In genomic region chr9:124659099-124659659, GRCh38 we compare ENCODE assay signal across 8 cellular contexts.
A peak's percentile ranks its signal among the peaks of the same experiment; 100 is the strongest.
DNase-seq lines count a peak whose midpoint lies in the region; ATAC-seq and TF ChIP-seq lines count a peak whose summit lies in the region.

No MANE protein-coding gene starts in this region.

- H3K36me3 ChIP-seq in GM06990 (ENCODE audit: control insufficient read depth, insufficient read depth, low read length) = no peaks in the 10 kb centered on the region
- no peaks in the 10 kb centered on the region for H3K36me3 ChIP-seq in duodenal mucosa (ENCODE audit: control insufficient read depth in 1 of 2, insufficient read depth in 2 of 2, low read length in 2 of 2)
- no peaks in the 10 kb centered on the region for H3K36me3 ChIP-seq in right lobe of liver

- no peaks in the 10 kb centered on the region for H3K9me3 ChIP-seq in duodenal mucosa (ENCODE audit: control insufficient read depth in 1 of 2, low read length in 2 of 2)
- no peaks in the 10 kb centered on the region for H3K9me3 ChIP-seq in right lobe of liver

- peak overlapping the region; percentile 58 to 65 for H3K9ac ChIP-seq in duodenal mucosa (ENCODE audit: low read depth in 1 of 2, low read length in 2 of 2)

- DNase-seq in GM06990 (ENCODE audit: extremely low read depth, insufficient read length) (peak; percentile 82), NCI-H2171 treated with DMSO at 0.1 percent for 48 hours (lab: John Stamatoyannopoulos, UW) (peak; percentile 73), right lobe of liver (peak; percentile 88 to 94 (median 93))
- peak; percentile 54 for DNase-seq in activated CD4-positive, alpha-beta T cell treated with anti-CD3 and anti-CD28 coated beads for 48 hours
- DNase-seq in stimulated activated CD4-positive, alpha-beta T cell treated with anti-CD3 and anti-CD28 coated beads, Interleukin-4, amount 100 ng/mL, for 1 hour = peak; percentile 37

- intact Hi-C loops in right lobe of liver (cut with DNase I) = no loop called here

- peaks cover 11 to 34% of the 10 kb centered on the region in 2 donors for H3K4me1 ChIP-seq in duodenal mucosa (ENCODE audit: control insufficient read depth in 1 of 2, insufficient read depth in 2 of 2, low read length in 2 of 2)
- peaks cover 0 to 6% (median 2%) of the 10 kb centered on the region in 4 donors for H3K4me1 ChIP-seq in right lobe of liver

- peak; percentile 62 for TF ChIP-seq POLR2A in right lobe of liver (IDR thresholded peaks at IDR 0.05)

- H3K27me3 ChIP-seq in GM06990 (replicated peaks; ENCODE audit: control insufficient read depth, insufficient read depth, low read length) (no peaks in the 10 kb centered on the region), duodenal mucosa (ENCODE audit: control insufficient read depth in 1 of 2, insufficient read depth in 2 of 2, low read length in 2 of 2) (no peaks in the 10 kb centered on the region), right lobe of liver (no peaks in the 10 kb centered on the region)

- ATAC-seq in HG02943 (IDR thresholded peaks at IDR 0.05; ENCODE audit: low read depth, unreplicated experiment) (peak; percentile 46), right lobe of liver (peak; percentile 89 to 94 (median 91)), GM18867 (IDR thresholded peaks at IDR 0.05; ENCODE audit: unreplicated experiment) (no peak)

- H3K4me3 ChIP-seq in GM06990 (replicated peaks; ENCODE audit: low read depth, low read length) (peak overlapping the region; percentile 66), duodenal mucosa (ENCODE audit: low read depth in 1 of 2, low read length in 2 of 2) (peak overlapping the region; percentile 75 to 86), right lobe of liver (peak overlapping the region; percentile 41 to 57 (median 57))

- TF ChIP-seq CTCF in GM06990 (IDR thresholded peaks at IDR 0.05; ENCODE audit: insufficient read depth, low read length, poor library complexity, severe bottlenecking) (no peak), right lobe of liver (IDR thresholded peaks at IDR 0.05) (no peak)

- WGBS in right lobe of liver (ENCODE audit: insufficient coverage, low coverage, low lambda C conversion rate, missing lambda C conversion rate) = 0% methylated on average over 14 of the region's 15 CpGs

- H3K27ac ChIP-seq in duodenal mucosa (ENCODE audit: low read depth, low read length) (peak overlapping the region; percentile 36), right lobe of liver (peak overlapping the region; percentile 55 to 73 (median 65))

Comparison
In these comparisons a context has a peak if more than half of its experiments do, and no peak if none do; other contexts are left out.
1. DNase-seq: peak in every context shown above with its lines; median percentile 93 in right lobe of liver; 82 in GM06990; 73 in NCI-H2171 treated with DMSO at 0.1 percent for 48 hours; 54 in activated CD4-positive, alpha-beta T cell treated with anti-CD3 and anti-CD28 coated beads for 48 hours; 37 in stimulated activated CD4-positive, alpha-beta T cell treated with anti-CD3 and anti-CD28 coated beads, Interleukin-4, amount 100 ng/mL, for 1 hour.